8 cellular contexts compared by ENCODE assay signal in genomic region chr10:32346134-32346550, GRCh38. TPM values are rescaled to one million over a fixed set of nuclear protein-coding genes. Genes with fewer than 3 reads are reported as not detected.
DNase-seq lines count a peak whose midpoint lies in the region; ATAC-seq, FAIRE-seq and TF ChIP-seq lines count a peak whose summit lies in the region.

No MANE protein-coding gene starts in this region.

- peak; percentile 87 for DNase-seq in GM12892 (ENCODE audit: insufficient read length)
- DNase-seq in NCI-H1417 (lab: John Stamatoyannopoulos, UW), result peak; percentile 83 to 93 (median 90)
- DNase-seq in SW 1271 (lab: John Stamatoyannopoulos, UW), result peak; percentile 91 to 95
- peak; percentile 70 to 95 (median 91) for DNase-seq in amygdala (lab: John Stamatoyannopoulos, UW)
- DNase-seq in left ventricle myocardium superior, result peak; percentile 97
- peak; percentile 96 for DNase-seq in prostate gland (ENCODE audit: low spot score)

- TF ChIP-seq POLR2A in GM12892 (IDR thresholded peaks at IDR 0.05; ENCODE audit: low read depth, low read length) (no peak; the same call in 1 of the 2 replicates), prostate gland (IDR thresholded peaks at IDR 0.05) (peak; percentile 40)

- H3K4me1 ChIP-seq in prostate gland (replicated peaks) (no peaks in the 10 kb centered on the region), urinary bladder (ENCODE audit: insufficient read depth) (peaks cover 2% of the 10 kb centered on the region)

- intact Hi-C loops in left ventricle myocardium superior (cut with micrococcal nuclease) (loop anchor here (5.0 kb wide), 1 partner anchor 89 kb away; no protein-coding TSS in a partner anchor), prostate gland (cut with DNase I) (loop anchor here (2.0 to 10.0 kb wide), 4 partner anchors 89 to 419 kb away; partner anchors contain the start of genes ARHGAP12 and KIF5B)

- H3K4me3 ChIP-seq in prostate gland (peak overlapping the region; percentile 69 to 78), urinary bladder (ENCODE audit: low read depth, low read length) (peak overlapping the region; percentile 78)

- H3K27ac ChIP-seq in prostate gland (peak overlapping the region; percentile 99 to 100), urinary bladder (ENCODE audit: low read depth) (peak overlapping the region; percentile 100)

- H3K9me3 ChIP-seq in prostate gland, result no peaks in the 10 kb centered on the region

- peak; percentile 85 for ATAC-seq in HG02798 (IDR thresholded peaks at IDR 0.05; ENCODE audit: poor library complexity, unreplicated experiment)
- ATAC-seq in left ventricle myocardium superior, result peak; percentile 97

- H3K36me3 ChIP-seq in prostate gland (no peaks in the 10 kb centered on the region), urinary bladder (ENCODE audit: insufficient read depth) (no peaks in the 10 kb centered on the region)

- FAIRE-seq in GM12892 (lab: Jason Lieb, UNC), result peak; percentile 95

- peak; percentile 96 to 99 (median 98) for TF ChIP-seq CTCF in prostate gland (IDR thresholded peaks at IDR 0.05)

- H3K27me3 ChIP-seq in prostate gland (replicated peaks; ENCODE audit: insufficient read depth), result no peaks in the 10 kb centered on the region

- 2% methylated on average over 26 of the region's 30 CpGs for WGBS in prostate gland
- WGBS in urinary bladder, result under 1% methylated on average over 30 of the region's 30 CpGs

RNA-seq across cellular contexts. Expression of gene EPC1, which starts 0.8 kb away (rescaled TPM):
- 19.4 TPM for polyA plus RNA-seq in GM12892 (2012; ENCODE audit: missing spikeins)
- total RNA-seq in left ventricle myocardium superior (18.6 TPM), prostate gland (10 to 100 TPM; 37.1 to 58.3 TPM), urinary bladder (116 TPM)
- polyA plus RNA-seq in urinary bladder, result 29.3 TPM

Comparison
In these comparisons a context has a peak if more than half of its experiments do, and no peak if none do; other contexts are left out.
1. Peak in every context shown above with its lines: DNase-seq, ATAC-seq, H3K4me3 ChIP-seq and H3K27ac ChIP-seq.